In the genomic region with DNA sequence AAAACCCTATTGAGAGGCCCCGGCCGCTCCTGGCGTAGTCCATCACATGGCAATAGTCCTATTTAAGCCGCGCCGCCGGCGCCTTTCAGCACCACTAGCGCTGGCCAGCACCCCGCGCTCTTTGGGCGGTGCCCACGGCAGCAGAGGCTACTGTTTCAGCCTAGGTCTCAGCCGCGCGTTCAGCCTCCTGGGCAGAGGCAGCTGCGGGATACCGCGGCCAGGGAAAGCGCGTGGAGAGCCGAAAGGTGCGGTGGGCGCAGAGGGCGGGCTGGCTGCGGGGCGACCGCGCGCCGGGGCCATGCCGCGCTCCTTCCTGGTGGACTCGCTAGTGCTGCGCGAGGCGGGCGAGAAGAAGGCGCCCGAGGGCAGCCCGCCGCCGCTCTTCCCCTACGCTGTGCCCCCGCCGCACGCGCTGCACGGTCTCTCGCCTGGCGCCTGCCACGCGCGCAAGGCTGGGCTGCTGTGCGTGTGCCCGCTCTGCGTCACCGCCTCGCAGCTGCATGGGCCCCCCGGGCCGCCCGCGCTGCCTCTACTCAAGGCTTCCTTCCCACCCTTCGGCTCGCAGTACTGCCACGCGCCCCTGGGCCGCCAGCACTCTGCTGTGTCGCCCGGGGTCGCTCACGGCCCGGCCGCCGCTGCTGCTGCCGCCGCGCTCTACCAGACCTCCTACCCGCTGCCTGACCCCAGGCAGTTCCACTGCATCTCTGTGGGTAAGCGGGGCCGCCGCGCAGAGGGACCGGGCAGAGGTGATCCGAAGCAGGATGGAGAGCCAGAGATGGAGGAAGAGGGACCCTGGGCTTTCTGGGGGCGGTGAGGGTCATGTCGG, we compare ENCODE assay signal across 8 cellular contexts. TPM values are rescaled to one million over a fixed set of nuclear protein-coding genes. Genes with fewer than 3 reads are reported as not detected.
DNase-seq lines count a peak whose midpoint lies in the region; ATAC-seq and TF ChIP-seq lines count a peak whose summit lies in the region.

A gene (plus strand): TSS at position 91 of the 826 bp plus-strand sequence. CDS start 208 bp downstream, at position 299.

- no peak within 1 kb of the TSS for H3K27ac Mint-ChIP-seq in nephron progenitor cell

- no peak for ATAC-seq in GM19397 (IDR thresholded peaks at IDR 0.05; ENCODE audit: unreplicated experiment)

- H3K4me1 Mint-ChIP-seq in nephron progenitor cell = peaks cover 41% of the 10 kb centered on the region

- TF ChIP-seq CTCF in fibroblast of the aortic adventitia (IDR thresholded peaks at IDR 0.05; ENCODE audit: insufficient read depth, low read length) (no peak), nephron progenitor cell (IDR thresholded peaks at IDR 0.05) (no peak)

- H3K27ac ChIP-seq in substantia nigra (ENCODE audit: low read depth, low read length, poor library complexity, severe bottlenecking) = no peak within 1 kb of the TSS

- DNase-seq in C1 segment of cervical spinal cord (lab: John Stamatoyannopoulos, UW) (peak in 8 of 14 donors; percentile 3 to 41 (median 11)), KBM-7 (peak; percentile 27), fibroblast of the aortic adventitia (ENCODE audit: low read depth) (peak; percentile 65), nephron progenitor cell (peak; percentile 90), substantia nigra (lab: John Stamatoyannopoulos, UW) (peak in 34 of 49 donors; percentile 4 to 63 (median 20)), GOT3 (lab: John Stamatoyannopoulos, UW) (no peak)
- peak; percentile 48 for DNase-seq in activated T-cell treated with anti-CD3 and anti-CD28 coated beads, Interleukin-2, amount 50 U/mL, for 1 hour

- H3K27me3 Mint-ChIP-seq in nephron progenitor cell (ENCODE audit: low read depth, poor library complexity) = peaks cover 98% of the 10 kb centered on the region

- no peaks in the 10 kb centered on the region for H3K36me3 Mint-ChIP-seq in nephron progenitor cell (ENCODE audit: low read depth)

- peaks cover 3% of the 10 kb centered on the region for H3K9me3 Mint-ChIP-seq in nephron progenitor cell

- H3K4me3 Mint-ChIP-seq in nephron progenitor cell = no peak within 1 kb of the TSS

- H3K4me3 ChIP-seq in fibroblast of the aortic adventitia (ENCODE audit: low read depth, low read length) = peak within 1 kb of the TSS; percentile 36

- in situ Hi-C loops in KBM-7 (cut with MboI; ENCODE audit: low pct_unique_long_range_greater_than_20kb, low sequenced_read_pairs) = no loop called here

RNA-seq across cellular contexts. Expression of the gene that starts here (rescaled TPM):
- total RNA-seq in fibroblast of the aortic adventitia (ENCODE audit: low replicate concordance) = not detected in 2 replicates

Comparison
In these comparisons a context has a peak if more than half of its experiments do, and no peak if none do; other contexts are left out.
1. Peak in DNase-seq and H3K4me3 ChIP-seq in fibroblast of the aortic adventitia; RNA of the gene not detected or under 1 TPM.